In genomic region chr1:66929691-66929998, GRCh38 we compare ENCODE assay signal across 8 cellular contexts. TPM values are rescaled to one million over a fixed set of nuclear protein-coding genes. Genes with fewer than 3 reads are reported as not detected.
DNase-seq lines count a peak whose midpoint lies in the region; ATAC-seq and TF ChIP-seq lines count a peak whose summit lies in the region.

No MANE protein-coding gene starts in this region.

- CTCF ChIA-PET in CD4-positive, alpha-beta T cell (lab: Charles Lee) = no interaction called here
- CTCF ChIA-PET in OCI-LY7 (lab: Charles Lee; ENCODE audit: unreplicated experiment) = no interaction called here

- H3K27me3 Mint-ChIP-seq in CD4-positive, alpha-beta T cell = no peaks in the 10 kb centered on the region

- H3K79me1 ChIP-seq in neuronal stem cell (ENCODE audit: low read depth, low read length) = peaks cover under 1% of the 10 kb centered on the region

- no peak overlapping the region for H2AK5ac ChIP-seq in neuronal stem cell (ENCODE audit: low read depth, low read length)

- no peak overlapping the region for H2BK15ac ChIP-seq in neuronal stem cell (ENCODE audit: low read length)

- H3K9me3 ChIP-seq in CD4-positive, alpha-beta T cell (ENCODE audit: control insufficient read depth, low read length) = no peaks in the 10 kb centered on the region
- no peaks in the 10 kb centered on the region for H3K9me3 ChIP-seq in OCI-LY7 (ENCODE audit: low read length)
- H3K9me3 ChIP-seq in endocrine pancreas (ENCODE audit: control insufficient read depth, low read length) = no peaks in the 10 kb centered on the region
- H3K9me3 ChIP-seq in neuronal stem cell (replicated peaks in 1 of 2; ENCODE audit: control insufficient read depth in 2 of 2, insufficient read depth in 1 of 2, low read depth in 1 of 2, low read length in 2 of 2) = no peaks in the 10 kb centered on the region

- H2BK12ac ChIP-seq in neuronal stem cell (ENCODE audit: low read length) = no peak overlapping the region

- H3K27me3 ChIP-seq in CD4-positive, alpha-beta T cell (ENCODE audit: control insufficient read depth, insufficient read depth, low read length) = no peaks in the 10 kb centered on the region
- H3K27me3 ChIP-seq in endocrine pancreas (ENCODE audit: control insufficient read depth, insufficient read depth, low read length) = no peaks in the 10 kb centered on the region
- no peaks in the 10 kb centered on the region for H3K27me3 ChIP-seq in neuronal stem cell (ENCODE audit: control insufficient read depth in 3 of 3, insufficient read depth in 3 of 3, low read depth in 1 of 3, low read length in 3 of 3)

- H3K4me1 ChIP-seq in OCI-LY7 (ENCODE audit: insufficient read depth, low read length, poor library complexity, severe bottlenecking) (peaks cover 55% of the 10 kb centered on the region), endocrine pancreas (ENCODE audit: control insufficient read depth, insufficient read depth, low read length) (peaks cover 31% of the 10 kb centered on the region), neuronal stem cell (ENCODE audit: control insufficient read depth in 2 of 2, insufficient read depth in 1 of 2, low read depth in 1 of 2, low read length in 2 of 2) (peaks cover 0 to 24% of the 10 kb centered on the region in 2 donors)

- peaks cover 72% of the 10 kb centered on the region for H3K4me1 Mint-ChIP-seq in CD4-positive, alpha-beta T cell (ENCODE audit: low read depth)

- peaks cover 89% of the 10 kb centered on the region for H3K79me2 ChIP-seq in OCI-LY7 (ENCODE audit: insufficient read depth, low read depth, low read length)

- peak overlapping the region; percentile 91 for H3K4me3 Mint-ChIP-seq in CD4-positive, alpha-beta T cell

- H3K36me3 ChIP-seq in OCI-LY7 (ENCODE audit: insufficient read depth, low read length) = peaks cover 56% of the 10 kb centered on the region
- no peaks in the 10 kb centered on the region for H3K36me3 ChIP-seq in endocrine pancreas (ENCODE audit: control insufficient read depth, insufficient read depth, low read length)
- H3K36me3 ChIP-seq in neuronal stem cell (replicated peaks in 1 of 2; ENCODE audit: control insufficient read depth in 2 of 2, insufficient read depth in 2 of 2, low read length in 2 of 2) = peaks cover 0 to 5% of the 10 kb centered on the region in 2 donors

- H3K9me2 ChIP-seq in OCI-LY7 (ENCODE audit: insufficient read depth, low read length) = no peaks in the 10 kb centered on the region

- H3K4me2 ChIP-seq in OCI-LY7 (ENCODE audit: low read length) (peak overlapping the region; percentile 81), neuronal stem cell (ENCODE audit: insufficient read depth, low read length, poor library complexity, severe bottlenecking) (peak overlapping the region; percentile 41)

- H3K4ac ChIP-seq in neuronal stem cell (ENCODE audit: low read length) = no peak overlapping the region

- H2BK5ac ChIP-seq in neuronal stem cell (ENCODE audit: low read length) = no peak overlapping the region

- no peak overlapping the region for H3K18ac ChIP-seq in neuronal stem cell (ENCODE audit: low read length)

- no peak overlapping the region for H2AFZ ChIP-seq in OCI-LY7 (ENCODE audit: low read length)
- H2AFZ ChIP-seq in neuronal stem cell (ENCODE audit: low read length) = peak overlapping the region; percentile 94

- no peaks in the 10 kb centered on the region for H3K9me3 Mint-ChIP-seq in CD4-positive, alpha-beta T cell

- POLR2A ChIA-PET in CD4-positive, alpha-beta T cell (lab: Charles Lee) = interaction anchor here (1.0 to 1.8 kb wide), 11 partner anchors 16 to 215 kb away, joined by 3 to 9 read pairs (median 4); partner anchors contain the start of gene SLC35D1
- POLR2A ChIA-PET in OCI-LY7 (lab: Charles Lee) = interaction anchor here (1.2 kb wide), 1 partner anchor 160 kb away, joined by 3 read pairs; no protein-coding TSS in a partner anchor

- H3K27ac ChIP-seq in CD4-positive, alpha-beta T cell (ENCODE audit: low read depth, low read length) = peak overlapping the region; percentile 87
- H3K27ac ChIP-seq in OCI-LY7 (ENCODE audit: low read depth, low read length, poor library complexity, severe bottlenecking) = peak overlapping the region; percentile 48
- H3K27ac ChIP-seq in neuronal stem cell (replicated peaks; ENCODE audit: low read length) = no peak overlapping the region

- BruUV-seq in OCI-LY7 (replicated peaks; lab: Mats Ljungman, UMichigan) = no TSS peak

- no CpG with 5 or more reads among the region's 9 CpGs for WGBS in neuronal stem cell (ENCODE audit: extremely low coverage in 2 of 2, insufficient read length in 2 of 2, insufficient replicate concordance in 1 of 2), 2 donors

- H3K14ac ChIP-seq in neuronal stem cell (ENCODE audit: low read length) = no peak overlapping the region

- H3K23ac ChIP-seq in neuronal stem cell (ENCODE audit: low read depth, low read length, poor library complexity) = no peak overlapping the region

- H3K27ac Mint-ChIP-seq in CD4-positive, alpha-beta T cell = peak overlapping the region; percentile 84

- peaks cover 23% of the 10 kb centered on the region; the same call in 1 of the 2 replicates for H4K20me1 ChIP-seq in OCI-LY7 (ENCODE audit: insufficient read depth, low read length)

- no peak for ATAC-seq in CD4-positive, alpha-beta T cell (ENCODE audit: poor library complexity)

- H4K8ac ChIP-seq in neuronal stem cell (ENCODE audit: low read depth, low read length) = no peak overlapping the region

- peaks cover 32% of the 10 kb centered on the region for H3K36me3 Mint-ChIP-seq in CD4-positive, alpha-beta T cell (ENCODE audit: low read depth)

- H3K9ac ChIP-seq in endocrine pancreas (ENCODE audit: control insufficient read depth, insufficient read depth, low read length) = peak overlapping the region; percentile 65
- H3K9ac ChIP-seq in neuronal stem cell (ENCODE audit: low read depth, low read length, poor library complexity) = no peak overlapping the region

- intact Hi-C loops in CD4-positive, alpha-beta T cell (cut with DNase I, micrococcal nuclease) = loop anchor here (5.0 to 10.0 kb wide), 3 partner anchors 33 to 503 kb away; partner anchors contain the start of gene SERBP1 (in 1 of the 2)
- intact Hi-C loops in OCI-LY7 (cut with micrococcal nuclease; ENCODE audit: unreplicated experiment) = loop anchor here (1.0 to 10.0 kb wide), 2 partner anchors 220 to 755 kb away; partner anchors contain the start of gene GADD45A

- DNase-seq in CD4-positive, alpha-beta T cell = no peak
- no peak for DNase-seq in OCI-LY7 (ENCODE audit: low spot score)
- no peak for DNase-seq in neuronal stem cell (ENCODE audit: low spot score)
- no peak for DNase-seq in NCI-H510A treated with DMSO at 0.1 percent for 48 hours (lab: John Stamatoyannopoulos, UW)
- DNase-seq in NCI-H2107 (lab: John Stamatoyannopoulos, UW) = no peak
- DNase-seq in NCI-H1048 (lab: John Stamatoyannopoulos, UW) = no peak
- no peak for DNase-seq in HT-29 (ENCODE audit: low spot score)

- no peak overlapping the region for H4K91ac ChIP-seq in neuronal stem cell (ENCODE audit: low read depth, low read length, poor library complexity)

- H2BK120ac ChIP-seq in neuronal stem cell (ENCODE audit: low read depth, low read length) = no peak overlapping the region

- no peak for TF ChIP-seq CTCF in CD4-positive, alpha-beta T cell (IDR thresholded peaks at IDR 0.05)
- TF ChIP-seq CTCF in OCI-LY7 (conservative IDR thresholded peaks at IDR 0.05; ENCODE audit: low read length) = no peak

- H3K4me3 ChIP-seq in OCI-LY7 (ENCODE audit: low read depth, low read length, poor library complexity, severe bottlenecking) = peak overlapping the region; percentile 98
- H3K4me3 ChIP-seq in endocrine pancreas (ENCODE audit: control insufficient read depth, insufficient read depth, low read length) = peak overlapping the region; percentile 96
- peak overlapping the region; percentile 8 to 83 for H3K4me3 ChIP-seq in neuronal stem cell (ENCODE audit: low read length in 2 of 2)

RNA-seq across cellular contexts. Expression of gene MIER1, which starts 4.9 kb away (rescaled TPM):
- total RNA-seq in CD4-positive, alpha-beta T cell = 100 to 1,000 TPM; 106 to 107 TPM
- total RNA-seq in OCI-LY7 (2014; rRNA removed; shearing (Covaris generic)) = 24.4 and 38.0 TPM in 2 replicates
- total RNA-seq in OCI-LY7 (2022) = 43.8 and 45.9 TPM in 2 replicates
- 18.3 TPM for polyA plus RNA-seq in neuronal stem cell (2013, experiment 1 of 2)
- 19.2 TPM for polyA plus RNA-seq in neuronal stem cell (2013, experiment 2 of 2)
- 10.8 and 12.5 TPM in 2 replicates for total RNA-seq in HT-29 (2014; rRNA removed; shearing (Covaris generic))

RNA-seq across cellular contexts. Expression of gene DNAI4, which starts 5.0 kb away (rescaled TPM):
- 1 to 10 TPM; 5.0 to 8.8 TPM for total RNA-seq in CD4-positive, alpha-beta T cell
- total RNA-seq in OCI-LY7 (2014; rRNA removed; shearing (Covaris generic)) = 1.9 and 6.1 TPM in 2 replicates
- 10.2 and 12.0 TPM in 2 replicates for total RNA-seq in OCI-LY7 (2022)
- polyA plus RNA-seq in neuronal stem cell (2013, experiment 1 of 2) = 6.9 TPM
- polyA plus RNA-seq in neuronal stem cell (2013, experiment 2 of 2) = 9.4 TPM
- total RNA-seq in HT-29 (2014; rRNA removed; shearing (Covaris generic)) = 0.68 and 1.4 TPM in 2 replicates

Comparison
In these comparisons a context has a peak if more than half of its experiments do, and no peak if none do; other contexts are left out.
1. H3K4me3 ChIP-seq: peak in every context shown above with its lines; median percentile 98 in OCI-LY7; 96 in endocrine pancreas; 46 in neuronal stem cell.